In the genomic region with DNA sequence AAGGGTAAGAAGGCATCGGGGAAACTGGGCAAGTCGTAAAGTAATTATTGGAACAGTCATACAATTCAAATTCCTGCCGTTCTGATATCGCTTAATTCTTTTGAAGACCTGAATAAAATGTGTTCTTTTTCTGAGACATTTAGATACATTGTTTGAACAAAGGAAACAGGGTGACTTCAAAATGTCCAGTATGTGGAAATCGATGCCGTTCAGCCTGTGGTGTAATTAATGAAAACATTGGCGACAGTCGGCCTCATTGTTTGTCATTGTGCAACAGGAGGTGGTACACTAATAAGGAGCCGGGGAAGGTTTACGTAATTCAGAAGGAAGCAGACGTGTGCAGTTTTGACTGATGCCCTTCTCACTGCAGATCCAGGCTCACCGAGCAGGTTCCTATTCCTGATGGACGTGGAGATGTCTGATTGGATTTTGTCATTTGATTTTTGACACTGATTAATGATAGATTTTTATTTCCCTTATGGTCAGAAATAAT, we compare ENCODE assay signal across 1 cellular context.
TF ChIP-seq lines count a peak whose summit lies in the region.

No MANE protein-coding gene starts in this region.

TF ChIP-seq in GM23338, 12 proteins besides CTCF, POLR2A, EP300 and RAD21 (continued from another document):
- TF ChIP-seq, protein P1, sequence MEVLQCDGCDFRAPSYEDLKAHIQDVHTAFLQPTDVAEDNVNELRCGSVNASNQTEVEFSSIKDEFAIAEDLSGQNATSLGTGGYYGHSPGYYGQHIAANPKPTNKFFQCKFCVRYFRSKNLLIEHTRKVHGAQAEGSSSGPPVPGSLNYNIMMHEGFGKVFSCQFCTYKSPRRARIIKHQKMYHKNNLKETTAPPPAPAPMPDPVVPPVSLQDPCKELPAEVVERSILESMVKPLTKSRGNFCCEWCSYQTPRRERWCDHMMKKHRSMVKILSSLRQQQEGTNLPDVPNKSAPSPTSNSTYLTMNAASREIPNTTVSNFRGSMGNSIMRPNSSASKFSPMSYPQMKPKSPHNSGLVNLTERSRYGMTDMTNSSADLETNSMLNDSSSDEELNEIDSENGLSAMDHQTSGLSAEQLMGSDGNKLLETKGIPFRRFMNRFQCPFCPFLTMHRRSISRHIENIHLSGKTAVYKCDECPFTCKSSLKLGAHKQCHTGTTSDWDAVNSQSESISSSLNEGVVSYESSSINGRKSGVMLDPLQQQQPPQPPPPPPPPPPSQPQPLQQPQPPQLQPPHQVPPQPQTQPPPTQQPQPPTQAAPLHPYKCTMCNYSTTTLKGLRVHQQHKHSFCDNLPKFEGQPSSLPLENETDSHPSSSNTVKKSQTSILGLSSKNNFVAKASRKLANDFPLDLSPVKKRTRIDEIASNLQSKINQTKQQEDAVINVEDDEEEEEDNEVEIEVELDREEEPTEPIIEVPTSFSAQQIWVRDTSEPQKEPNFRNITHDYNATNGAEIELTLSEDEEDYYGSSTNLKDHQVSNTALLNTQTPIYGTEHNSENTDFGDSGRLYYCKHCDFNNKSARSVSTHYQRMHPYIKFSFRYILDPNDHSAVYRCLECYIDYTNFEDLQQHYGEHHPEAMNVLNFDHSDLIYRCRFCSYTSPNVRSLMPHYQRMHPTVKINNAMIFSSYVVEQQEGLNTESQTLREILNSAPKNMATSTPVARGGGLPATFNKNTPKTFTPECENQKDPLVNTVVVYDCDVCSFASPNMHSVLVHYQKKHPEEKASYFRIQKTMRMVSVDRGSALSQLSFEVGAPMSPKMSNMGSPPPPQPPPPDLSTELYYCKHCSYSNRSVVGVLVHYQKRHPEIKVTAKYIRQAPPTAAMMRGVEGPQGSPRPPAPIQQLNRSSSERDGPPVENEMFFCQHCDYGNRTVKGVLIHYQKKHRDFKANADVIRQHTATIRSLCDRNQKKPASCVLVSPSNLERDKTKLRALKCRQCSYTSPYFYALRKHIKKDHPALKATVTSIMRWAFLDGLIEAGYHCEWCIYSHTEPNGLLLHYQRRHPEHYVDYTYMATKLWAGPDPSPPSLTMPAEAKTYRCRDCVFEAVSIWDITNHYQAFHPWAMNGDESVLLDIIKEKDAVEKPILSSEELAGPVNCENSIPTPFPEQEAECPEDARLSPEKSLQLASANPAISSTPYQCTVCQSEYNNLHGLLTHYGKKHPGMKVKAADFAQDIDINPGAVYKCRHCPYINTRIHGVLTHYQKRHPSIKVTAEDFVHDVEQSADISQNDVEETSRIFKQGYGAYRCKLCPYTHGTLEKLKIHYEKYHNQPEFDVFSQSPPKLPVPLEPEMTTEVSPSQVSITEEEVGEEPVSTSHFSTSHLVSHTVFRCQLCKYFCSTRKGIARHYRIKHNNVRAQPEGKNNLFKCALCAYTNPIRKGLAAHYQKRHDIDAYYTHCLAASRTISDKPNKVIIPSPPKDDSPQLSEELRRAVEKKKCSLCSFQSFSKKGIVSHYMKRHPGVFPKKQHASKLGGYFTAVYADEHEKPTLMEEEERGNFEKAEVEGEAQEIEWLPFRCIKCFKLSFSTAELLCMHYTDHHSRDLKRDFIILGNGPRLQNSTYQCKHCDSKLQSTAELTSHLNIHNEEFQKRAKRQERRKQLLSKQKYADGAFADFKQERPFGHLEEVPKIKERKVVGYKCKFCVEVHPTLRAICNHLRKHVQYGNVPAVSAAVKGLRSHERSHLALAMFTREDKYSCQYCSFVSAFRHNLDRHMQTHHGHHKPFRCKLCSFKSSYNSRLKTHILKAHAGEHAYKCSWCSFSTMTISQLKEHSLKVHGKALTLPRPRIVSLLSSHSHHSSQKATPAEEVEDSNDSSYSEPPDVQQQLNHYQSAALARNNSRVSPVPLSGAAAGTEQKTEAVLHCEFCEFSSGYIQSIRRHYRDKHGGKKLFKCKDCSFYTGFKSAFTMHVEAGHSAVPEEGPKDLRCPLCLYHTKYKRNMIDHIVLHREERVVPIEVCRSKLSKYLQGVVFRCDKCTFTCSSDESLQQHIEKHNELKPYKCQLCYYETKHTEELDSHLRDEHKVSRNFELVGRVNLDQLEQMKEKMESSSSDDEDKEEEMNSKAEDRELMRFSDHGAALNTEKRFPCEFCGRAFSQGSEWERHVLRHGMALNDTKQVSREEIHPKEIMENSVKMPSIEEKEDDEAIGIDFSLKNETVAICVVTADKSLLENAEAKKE (CRISPR knock-in tag; IDR thresholded peaks at IDR 0.05), result no peak
- TF ChIP-seq NANOG (IDR thresholded peaks at IDR 0.05; ENCODE audit: borderline replicate concordance), result no peak
- no peak for TF ChIP-seq JUNB (IDR thresholded peaks at IDR 0.05; ENCODE audit: unreplicated experiment)
- TF ChIP-seq, protein P2, sequence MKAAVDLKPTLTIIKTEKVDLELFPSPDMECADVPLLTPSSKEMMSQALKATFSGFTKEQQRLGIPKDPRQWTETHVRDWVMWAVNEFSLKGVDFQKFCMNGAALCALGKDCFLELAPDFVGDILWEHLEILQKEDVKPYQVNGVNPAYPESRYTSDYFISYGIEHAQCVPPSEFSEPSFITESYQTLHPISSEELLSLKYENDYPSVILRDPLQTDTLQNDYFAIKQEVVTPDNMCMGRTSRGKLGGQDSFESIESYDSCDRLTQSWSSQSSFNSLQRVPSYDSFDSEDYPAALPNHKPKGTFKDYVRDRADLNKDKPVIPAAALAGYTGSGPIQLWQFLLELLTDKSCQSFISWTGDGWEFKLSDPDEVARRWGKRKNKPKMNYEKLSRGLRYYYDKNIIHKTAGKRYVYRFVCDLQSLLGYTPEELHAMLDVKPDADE (IDR thresholded peaks at IDR 0.05), result no peak
- no peak for TF ChIP-seq EZH2phosphoT487 (IDR thresholded peaks at IDR 0.05; ENCODE audit: unreplicated experiment)
- TF ChIP-seq CREB1 (CRISPR knock-in tag; IDR thresholded peaks at IDR 0.05; ENCODE audit: low read depth), result no peak
- TF ChIP-seq POLR2AphosphoS5 (IDR thresholded peaks at IDR 0.05; ENCODE audit: low read depth), result no peak
- TF ChIP-seq ZNF114 (CRISPR knock-in tag; IDR thresholded peaks at IDR 0.05), result no peak
- TF ChIP-seq, protein P3, sequence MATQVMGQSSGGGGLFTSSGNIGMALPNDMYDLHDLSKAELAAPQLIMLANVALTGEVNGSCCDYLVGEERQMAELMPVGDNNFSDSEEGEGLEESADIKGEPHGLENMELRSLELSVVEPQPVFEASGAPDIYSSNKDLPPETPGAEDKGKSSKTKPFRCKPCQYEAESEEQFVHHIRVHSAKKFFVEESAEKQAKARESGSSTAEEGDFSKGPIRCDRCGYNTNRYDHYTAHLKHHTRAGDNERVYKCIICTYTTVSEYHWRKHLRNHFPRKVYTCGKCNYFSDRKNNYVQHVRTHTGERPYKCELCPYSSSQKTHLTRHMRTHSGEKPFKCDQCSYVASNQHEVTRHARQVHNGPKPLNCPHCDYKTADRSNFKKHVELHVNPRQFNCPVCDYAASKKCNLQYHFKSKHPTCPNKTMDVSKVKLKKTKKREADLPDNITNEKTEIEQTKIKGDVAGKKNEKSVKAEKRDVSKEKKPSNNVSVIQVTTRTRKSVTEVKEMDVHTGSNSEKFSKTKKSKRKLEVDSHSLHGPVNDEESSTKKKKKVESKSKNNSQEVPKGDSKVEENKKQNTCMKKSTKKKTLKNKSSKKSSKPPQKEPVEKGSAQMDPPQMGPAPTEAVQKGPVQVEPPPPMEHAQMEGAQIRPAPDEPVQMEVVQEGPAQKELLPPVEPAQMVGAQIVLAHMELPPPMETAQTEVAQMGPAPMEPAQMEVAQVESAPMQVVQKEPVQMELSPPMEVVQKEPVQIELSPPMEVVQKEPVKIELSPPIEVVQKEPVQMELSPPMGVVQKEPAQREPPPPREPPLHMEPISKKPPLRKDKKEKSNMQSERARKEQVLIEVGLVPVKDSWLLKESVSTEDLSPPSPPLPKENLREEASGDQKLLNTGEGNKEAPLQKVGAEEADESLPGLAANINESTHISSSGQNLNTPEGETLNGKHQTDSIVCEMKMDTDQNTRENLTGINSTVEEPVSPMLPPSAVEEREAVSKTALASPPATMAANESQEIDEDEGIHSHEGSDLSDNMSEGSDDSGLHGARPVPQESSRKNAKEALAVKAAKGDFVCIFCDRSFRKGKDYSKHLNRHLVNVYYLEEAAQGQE (IDR thresholded peaks at IDR 0.05; ENCODE audit: unreplicated experiment), result no peak
- no peak for TF ChIP-seq STAT1 (IDR thresholded peaks at IDR 0.05; ENCODE audit: unreplicated experiment)
